In the genomic region with DNA sequence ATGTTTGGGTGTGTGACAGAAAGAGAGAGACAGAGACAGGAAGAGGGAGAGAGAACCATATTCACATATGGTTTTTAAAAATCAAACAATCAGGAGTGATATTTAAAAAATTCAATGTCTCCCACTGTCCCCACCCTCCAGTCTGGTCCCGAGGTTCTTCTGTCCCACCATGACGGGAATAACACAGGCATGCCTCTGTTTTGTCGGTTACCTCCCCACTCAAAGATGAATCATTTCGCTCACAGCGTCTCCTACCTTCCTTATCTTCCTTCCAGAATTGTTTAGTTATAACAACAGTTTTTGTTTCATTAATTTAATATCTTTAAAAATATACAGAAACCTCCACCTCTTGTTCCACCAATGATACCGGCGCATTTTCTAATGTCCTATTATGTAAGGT, we compare ENCODE assay signal across 25 cellular contexts.
"Had no signal": no experiment of that assay in that cellular context is flagged by ENCODE, and none has a peak within 500 bp of the region (broad histone marks: within the 10 kb centered on the region; RNA-seq: fewer than 3 reads in every experiment).

No MANE protein-coding gene starts in this region.

- ATAC-seq: activated CD8-positive, alpha-beta T cell treated with anti-CD3 and anti-CD28 coated beads, Interleukin-2, amount 10 ng/mL, durations not matched to agents 7 days and 5 days; activated naive CD4-positive, alpha-beta T cell treated with anti-CD3 and anti-CD28 coated beads, Interleukin-2, amount 50 U/mL, for 72 hours; activated naive CD8-positive, alpha-beta T cell treated with anti-CD3 and anti-CD28 coated beads, Interleukin-2, amount 50 U/mL, for 24 hours had no signal

- DNase-seq: activated CD4-positive, alpha-beta T cell treated with anti-CD3 and anti-CD28 coated beads for 48 hours; activated CD4-positive, alpha-beta T cell treated with anti-CD3 and anti-CD28 coated beads, Interleukin-2, amount 50 U/mL, for 4 hours; activated CD4-positive, CD25-positive, alpha-beta regulatory T cell treated with anti-CD3 and anti-CD28 coated beads, Interleukin-2, amount 50 U/mL, for 72 hours; activated CD8-positive, alpha-beta T cell treated with anti-CD3 and anti-CD28 coated beads, Interleukin-2, amount 10 ng/mL, durations not matched to agents 7 days and 5 days; activated effector memory CD4-positive, alpha-beta T cell treated with Interleukin-2 at 50 U/mL for 16 hours; activated naive CD4-positive, alpha-beta T cell treated with Interleukin-2 at 50 U/mL for 16 hours; activated naive CD8-positive, alpha-beta T cell treated with anti-CD3 and anti-CD28 coated beads, Interleukin-2, amount 50 U/mL, for 24 hours; activated T-cell treated with anti-CD3 and anti-CD28 coated beads, Interleukin-2, amount 50 U/mL, for 24 hours; amniotic stem cell; KG1; NCI-H1105 treated with DMSO at 0.1 percent for 48 hours; NCI-H1436 treated with DMSO at 0.1 percent for 48 hours; NCI-H2081; NK-92 treated with Interleukin-12 subunit alpha and Interleukin-12 subunit beta, amount 100 ng/mL, for 24 hours; OCI-M1; RPMI8226; SJCRH30; SK-N-SH; SW 1271 had no signal

- H3K9ac ChIP-seq: SK-N-SH had no signal

- H3K27me3 ChIP-seq: ascending aorta, SJCRH30 had no signal

- H3K27ac ChIP-seq: ascending aorta, SJCRH30 had no signal

- H3K4me3 ChIP-seq: ascending aorta, SJCRH30 had no signal

- H3K4me1 Mint-ChIP-seq: activated naive CD8-positive, alpha-beta T cell treated with anti-CD3 and anti-CD28 coated beads, Interleukin-2, amount 50 U/mL, for 24 hours; IgD-negative memory B cell had no signal

- H3K36me3 Mint-ChIP-seq: activated naive CD4-positive, alpha-beta T cell treated with anti-CD3 and anti-CD28 coated beads, Interleukin-2, amount 50 U/mL, for 72 hours; brain; IgD-negative memory B cell had no signal

- H3K36me3 ChIP-seq: ascending aorta, SJCRH30 had no signal

- H3K9me3 Mint-ChIP-seq: activated naive CD4-positive, alpha-beta T cell treated with anti-CD3 and anti-CD28 coated beads, Interleukin-2, amount 50 U/mL, for 72 hours; activated naive CD8-positive, alpha-beta T cell treated with anti-CD3 and anti-CD28 coated beads, Interleukin-2, amount 50 U/mL, for 24 hours; activated T-cell treated with anti-CD3 and anti-CD28 coated beads, Interleukin-2, amount 50 U/mL, for 24 hours; activated T-helper 1 cell treated with anti-CD3 and anti-CD28 coated beads, Interleukin-12 subunit alpha, Interleukin-12 subunit beta, Interleukin-2, Interleukin-4 antibody, amounts not matched to agents 30 ng/mL and 10 ng/mL and 1 ng/mL, durations not matched to agents 14 hours and 24 hours and 36 hours; T-helper 1 cell treated with Interleukin-12 subunit alpha and Interleukin-12 subunit beta and Interleukin-4 antibody, amounts not matched to agents 30 μg/mL and 1 μg/mL, for 36 hours had no signal

- H3K4me2 ChIP-seq: SK-N-SH had no signal

- H3K4me1 ChIP-seq: ascending aorta, SJCRH30 had no signal

- H3K27ac Mint-ChIP-seq: activated CD8-positive, alpha-beta T cell treated with anti-CD3 and anti-CD28 coated beads, Interleukin-2, amount 10 ng/mL, durations not matched to agents 7 days and 5 days; activated naive CD4-positive, alpha-beta T cell treated with anti-CD3 and anti-CD28 coated beads, Interleukin-2, amount 50 U/mL, for 72 hours; activated naive CD8-positive, alpha-beta T cell treated with anti-CD3 and anti-CD28 coated beads, Interleukin-2, amount 50 U/mL, for 24 hours; activated T-cell treated with anti-CD3 and anti-CD28 coated beads, Interleukin-2, amount 50 U/mL, for 24 hours; activated T-helper 1 cell treated with anti-CD3 and anti-CD28 coated beads, Interleukin-12 subunit alpha, Interleukin-12 subunit beta, Interleukin-2, Interleukin-4 antibody, amounts not matched to agents 30 ng/mL and 10 ng/mL and 1 ng/mL, durations not matched to agents 14 hours and 24 hours and 36 hours; IgD-negative memory B cell; T-helper 1 cell treated with Interleukin-12 subunit alpha and Interleukin-12 subunit beta and Interleukin-4 antibody, amounts not matched to agents 30 μg/mL and 1 μg/mL, for 36 hours had no signal

- H3K9me3 ChIP-seq: ascending aorta, SJCRH30, SK-N-SH had no signal

- H3K4me3 Mint-ChIP-seq: activated CD8-positive, alpha-beta T cell treated with anti-CD3 and anti-CD28 coated beads, Interleukin-2, amount 10 ng/mL, durations not matched to agents 7 days and 5 days; activated naive CD8-positive, alpha-beta T cell treated with anti-CD3 and anti-CD28 coated beads, Interleukin-2, amount 50 U/mL, for 24 hours; activated T-cell treated with anti-CD3 and anti-CD28 coated beads, Interleukin-2, amount 50 U/mL, for 24 hours; activated T-helper 1 cell treated with anti-CD3 and anti-CD28 coated beads, Interleukin-12 subunit alpha, Interleukin-12 subunit beta, Interleukin-2, Interleukin-4 antibody, amounts not matched to agents 30 ng/mL and 10 ng/mL and 1 ng/mL, durations not matched to agents 14 hours and 24 hours and 36 hours; brain; IgD-negative memory B cell; T-helper 1 cell treated with Interleukin-12 subunit alpha and Interleukin-12 subunit beta and Interleukin-4 antibody, amounts not matched to agents 30 μg/mL and 1 μg/mL, for 36 hours had no signal
